9 cellular contexts compared by ENCODE assay signal in genomic region chr9:23444658-23445057, GRCh38.
"Had no signal": no experiment of that assay in that cellular context is flagged by ENCODE, and none has a peak within 500 bp of the region (broad histone marks: within the 10 kb centered on the region; RNA-seq: fewer than 3 reads in every experiment).

No MANE protein-coding gene starts in this region.

- H3K4me1 ChIP-seq: HAP-1 had no signal

- H2AFZ ChIP-seq: GM23248, GM23338 had no signal

- ATAC-seq: GM23338, HCT116 had no signal

- DNase-seq: GM23248, GOT3, H7, H9, HCEC 1CT, HFFc6 had no signal

- H3K4me3 ChIP-seq: GM23248, GM23338, HAP-1 had no signal

- H3K9ac ChIP-seq: GM23248 had no signal

- H3K9me3 ChIP-seq: HAP-1 had no signal

- H3K27ac ChIP-seq: GM23248 had no signal

- H3K36me3 ChIP-seq: HAP-1 had no signal

- H3K4me2 ChIP-seq: GM23338 had no signal
